Comparison of ENCODE assay signal across 1 cellular context in genomic region chr11:134272381-134273316, GRCh38.
TF ChIP-seq lines count a peak whose summit lies in the region.

No MANE protein-coding gene starts in this region.

TF ChIP-seq in HepG2, 621 proteins besides CTCF, POLR2A, EP300 and RAD21 (continued from another document and continues in another):
- TF ChIP-seq ZNF276 (CRISPR knock-in tag; IDR thresholded peaks at IDR 0.05; ENCODE audit: low read depth) (no peak), HHEX (CRISPR knock-in tag; IDR thresholded peaks at IDR 0.05) (peak; percentile 75; the same call in 1 of the 2 replicates), SAP130 (CRISPR knock-in tag; IDR thresholded peaks at IDR 0.05; ENCODE audit: low read depth) (peak; percentile 73), MEF2D (CRISPR knock-in tag; IDR thresholded peaks at IDR 0.05) (peak; percentile 55; the same call in 1 of the 2 replicates), BRD4 (CRISPR knock-in tag; IDR thresholded peaks at IDR 0.05) (no peak), NAIF1 (CRISPR knock-in tag; IDR thresholded peaks at IDR 0.05; ENCODE audit: borderline replicate concordance) (no peak), HIC2 (CRISPR knock-in tag; IDR thresholded peaks at IDR 0.05; ENCODE audit: low read depth) (no peak), TIGD3 (CRISPR knock-in tag; IDR thresholded peaks at IDR 0.05; ENCODE audit: borderline replicate concordance) (no peak), MXD4 (CRISPR knock-in tag; IDR thresholded peaks at IDR 0.05) (peak; percentile 58; the same call in 1 of the 2 replicates), ZNF317 (CRISPR knock-in tag; IDR thresholded peaks at IDR 0.05) (no peak), ATF4 (CRISPR knock-in tag; IDR thresholded peaks at IDR 0.05) (0 out of 4 replicates have a peak, but pooled peaks of 1 of the 2 experiments have one; percentile 36), NFE2L1 (CRISPR knock-in tag; IDR thresholded peaks at IDR 0.05; ENCODE audit: borderline replicate concordance) (no peak), ZNF576 (CRISPR knock-in tag; IDR thresholded peaks at IDR 0.05) (no peak), ZNF550 (CRISPR knock-in tag; IDR thresholded peaks at IDR 0.05; ENCODE audit: borderline replicate concordance) (no peak), TCF7 (IDR thresholded peaks at IDR 0.05; ENCODE audit: low read depth) (no peak), MXD1 (CRISPR knock-in tag; IDR thresholded peaks at IDR 0.05) (no peak), NCOA1 (CRISPR knock-in tag; IDR thresholded peaks at IDR 0.05) (no peak), ZSCAN30 (CRISPR knock-in tag; IDR thresholded peaks at IDR 0.05) (no peak), CREM (IDR thresholded peaks at IDR 0.05) (peak; percentile 78), CREM (CRISPR knock-in tag; IDR thresholded peaks at IDR 0.05) (no peak), AKNA (CRISPR knock-in tag; IDR thresholded peaks at IDR 0.05; ENCODE audit: borderline replicate concordance) (no peak), ARNT2 (CRISPR knock-in tag; IDR thresholded peaks at IDR 0.05; ENCODE audit: low read depth) (no peak), LRRFIP1 (CRISPR knock-in tag; conservative IDR thresholded peaks at IDR 0.05) (no peak), YEATS4 (CRISPR knock-in tag; IDR thresholded peaks at IDR 0.05; ENCODE audit: borderline replicate concordance) (peak; percentile 45; the same call in 1 of the 2 replicates), ZNF800 (CRISPR knock-in tag; IDR thresholded peaks at IDR 0.05) (no peak), RNF219 (CRISPR knock-in tag; IDR thresholded peaks at IDR 0.05) (no peak), RERE (CRISPR knock-in tag; IDR thresholded peaks at IDR 0.05; ENCODE audit: low read depth) (0 out of 2 replicates have a peak, but pooled peaks have one; percentile 21), HNRNPUL1 (IDR thresholded peaks at IDR 0.05; ENCODE audit: low read depth, low read length) (no peak), ZNF766 (CRISPR knock-in tag; IDR thresholded peaks at IDR 0.05; ENCODE audit: borderline replicate concordance) (no peak), ZNF776 (CRISPR knock-in tag; IDR thresholded peaks at IDR 0.05) (no peak)
